Comparison of ENCODE assay signal across 16 cellular contexts in the genomic region with DNA sequence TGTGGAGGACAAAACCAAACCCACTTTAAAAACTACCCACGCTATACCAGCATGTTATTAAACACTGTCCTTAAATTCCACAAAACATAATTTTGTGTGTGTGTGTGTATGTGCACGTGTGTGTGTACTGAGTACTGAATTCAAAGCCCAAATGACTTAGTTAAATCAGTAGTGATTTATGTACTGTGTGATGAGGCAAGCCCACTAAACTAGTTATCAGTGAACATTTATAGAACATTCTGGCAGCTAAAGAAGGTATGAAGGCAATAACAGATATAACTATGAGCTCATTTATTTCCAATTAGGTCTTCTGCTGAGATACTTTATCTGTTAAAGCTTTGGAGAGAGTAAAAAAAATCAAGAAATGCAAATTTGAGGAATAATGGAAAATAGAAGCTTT.
"Had no signal": no experiment of that assay in that cellular context is flagged by ENCODE, and none has a peak within 500 bp of the region (broad histone marks: within the 10 kb centered on the region; RNA-seq: fewer than 3 reads in every experiment).

No MANE protein-coding gene starts in this region.

- ATAC-seq: left colon; stimulated activated naive CD8-positive, alpha-beta T cell treated with anti-CD3 and anti-CD28 coated beads, Interleukin-15, Interleukin-2, amounts not matched to agents 100 U/mL and 50 U/mL, for 24 hours had no signal

- H3K79me2 ChIP-seq: parathyroid adenoma had no signal

- H3K4me1 ChIP-seq: esophagus squamous epithelium, parathyroid adenoma had no signal

- H3K27me3 ChIP-seq: brain microvascular endothelial cell, esophagus squamous epithelium had no signal

- H3K27ac ChIP-seq: brain microvascular endothelial cell, esophagus squamous epithelium, parathyroid adenoma had no signal

- H3K9me3 ChIP-seq: esophagus squamous epithelium had no signal

- H3K4me3 ChIP-seq: esophagus squamous epithelium had no signal

- H3K9ac ChIP-seq: parathyroid adenoma had no signal

- H3K36me3 ChIP-seq: brain microvascular endothelial cell, esophagus squamous epithelium had no signal

- DNase-seq: activated CD4-positive, alpha-beta T cell treated with anti-CD3 and anti-CD28 coated beads, Interleukin-2, amount 10 ng/mL, durations not matched to agents 7 days and 5 days; activated CD8-positive, alpha-beta memory T cell treated with anti-CD3 and anti-CD28 coated beads for 24 hours; activated naive CD4-positive, alpha-beta T cell; activated naive CD8-positive, alpha-beta T cell treated with anti-CD3 and anti-CD28 coated beads, Interleukin-2, amount 10 ng/mL, durations not matched to agents 7 days and 5 days; anterior cingulate cortex; brain microvascular endothelial cell; cerebellar nuclear complex; effector CD8-positive, alpha-beta T cell; esophagus squamous epithelium; foreskin fibroblast; left colon; naive B cell; retina; small intestine; stimulated activated naive CD8-positive, alpha-beta T cell treated with anti-CD3 and anti-CD28 coated beads, Interleukin-15, Interleukin-2, amounts not matched to agents 100 U/mL and 50 U/mL, for 24 hours had no signal

- H2AFZ ChIP-seq: parathyroid adenoma had no signal
